ENCODE assay signal across 21 cellular contexts in genomic region chr20:44183282-44183681, GRCh38. TPM values are rescaled to one million over a fixed set of nuclear protein-coding genes. Genes with fewer than 3 reads are reported as not detected.
A peak's percentile ranks its signal among the peaks of the same experiment; 100 is the strongest.
DNase-seq lines count a peak whose midpoint lies in the region; ATAC-seq and TF ChIP-seq lines count a peak whose summit lies in the region.
"Had no signal": no experiment of that assay in that cellular context is flagged by ENCODE, and none has a peak within 500 bp of the region (broad histone marks: within the 10 kb centered on the region; RNA-seq: fewer than 3 reads in every experiment).

No MANE protein-coding gene starts in this region.

- peak overlapping the region in 1 of 3 experiments; percentile 94 for H3K27ac Mint-ChIP-seq in nephron
- H3K27ac Mint-ChIP-seq: activated CD4-positive, alpha-beta memory T cell treated with anti-CD3 and anti-CD28 coated beads for 36 hours; activated naive CD8-positive, alpha-beta T cell treated with anti-CD3 and anti-CD28 coated beads, Interleukin-2, amount 50 U/mL, for 24 hours had no signal

- peak overlapping the region in 2 of 3 experiments; percentile 67 to 85 for H3K4me3 Mint-ChIP-seq in nephron
- H3K4me3 Mint-ChIP-seq: activated CD4-positive, alpha-beta memory T cell treated with anti-CD3 and anti-CD28 coated beads for 36 hours; activated naive CD8-positive, alpha-beta T cell treated with anti-CD3 and anti-CD28 coated beads, Interleukin-2, amount 50 U/mL, for 24 hours had no signal

- CTCF ChIA-PET in PC-3 (lab: Charles Lee) = no interaction called here

- H3K9ac ChIP-seq in PC-3 (ENCODE audit: low read length) = no peak overlapping the region

- no peak overlapping the region for H3K4me2 ChIP-seq in PC-3 (ENCODE audit: low read length)

- POLR2A ChIA-PET in PC-3 (lab: Charles Lee; ENCODE audit: unreplicated experiment) = no interaction called here

- TF ChIP-seq POLR2A in stomach (IDR thresholded peaks at IDR 0.05) = no peak

- TF ChIP-seq EP300 in stomach (IDR thresholded peaks at IDR 0.05) = no peak

- no peak for ATAC-seq in PC-3
- ATAC-seq: activated naive CD8-positive, alpha-beta T cell treated with anti-CD3 and anti-CD28 coated beads, Interleukin-2, amount 50 U/mL, for 24 hours; HepG2; mucosa of descending colon had no signal

- H3K9me3 ChIP-seq in stomach (no peaks in the 10 kb centered on the region), PC-3 (ENCODE audit: low read length) (no peaks in the 10 kb centered on the region)
- H3K9me3 ChIP-seq: mucosa of descending colon, neutrophil had no signal

- peaks cover 3% of the 10 kb centered on the region for H3K27me3 Mint-ChIP-seq in nephron (ENCODE audit: low read depth)

- peaks cover 6 to 32% (median 20%) of the 10 kb centered on the region in 4 donors for H3K4me1 ChIP-seq in stomach
- H3K4me1 ChIP-seq in PC-3 (ENCODE audit: insufficient read depth, low read length) = peaks cover 31% of the 10 kb centered on the region

- H2AFZ ChIP-seq in PC-3 (ENCODE audit: low read length) = no peak overlapping the region

- intact Hi-C loops in stomach (cut with DNase I; ENCODE audit: low total_unique reads) = no loop called here
- intact Hi-C loops in PC-3 (cut with micrococcal nuclease) = no loop called here

- 74 to 85% (median 77%) methylated on average over 2 to 7 of the region's 7 CpGs for WGBS in stomach, 5 donors

- no peaks in the 10 kb centered on the region for H3K36me3 ChIP-seq in stomach
- no peaks in the 10 kb centered on the region for H3K36me3 ChIP-seq in PC-3 (ENCODE audit: low read depth, low read length)
- H3K36me3 ChIP-seq: brain microvascular endothelial cell, neutrophil had no signal

- H3K4me3 ChIP-seq in coronary artery (peak overlapping the region; percentile 87), stomach (peak overlapping the region in 3 of 4 donors; percentile 31 to 49 (median 44)), PC-3 (ENCODE audit: low read length) (no peak overlapping the region)
- H3K4me3 ChIP-seq: mucosa of descending colon had no signal

- peak; percentile 72 for DNase-seq in NCI-H526 treated with DMSO at 0.1 percent for 48 hours (lab: John Stamatoyannopoulos, UW)
- no peak for DNase-seq in coronary artery (ENCODE audit: low spot score)
- no peak for DNase-seq in stomach
- DNase-seq in NCI-H1048 (lab: John Stamatoyannopoulos, UW) = no peak
- no peak for DNase-seq in NCI-H524 (lab: John Stamatoyannopoulos, UW)
- DNase-seq in NCI-H2081 (lab: John Stamatoyannopoulos, UW) = no peak
- no peak for DNase-seq in PC-3
- DNase-seq: activated CD4-positive, alpha-beta memory T cell treated with anti-CD3 and anti-CD28 coated beads for 36 hours; activated effector memory CD4-positive, alpha-beta T cell treated with anti-CD3 and anti-CD28 coated beads, Interleukin-2, amount 50 U/mL, for 16 hours; activated naive CD8-positive, alpha-beta T cell treated with anti-CD3 and anti-CD28 coated beads, Interleukin-2, amount 50 U/mL, for 24 hours; brain microvascular endothelial cell; DMS 273 treated with DMSO at 0.1 percent for 48 hours; mucosa of descending colon; NCI-H1092 treated with DMSO at 0.1 percent for 48 hours; NCI-H2081 treated with DMSO at 0.1 percent for 48 hours; NCI-H69; retina; T1000 had no signal

- H3K27me3 ChIP-seq in stomach (peaks cover 0 to 31% (median 14%) of the 10 kb centered on the region in 3 donors), PC-3 (ENCODE audit: low read length) (no peaks in the 10 kb centered on the region)
- H3K27me3 ChIP-seq: brain microvascular endothelial cell had no signal

- H3F3A ChIP-seq in PC-3 (ENCODE audit: low read length, unreplicated experiment) = no peaks in the 10 kb centered on the region

- H3K9me2 ChIP-seq in PC-3 (replicated peaks; ENCODE audit: low read length) = no peaks in the 10 kb centered on the region

- H3K9me3 Mint-ChIP-seq in nephron = no peaks in the 10 kb centered on the region
- H3K9me3 Mint-ChIP-seq: activated CD4-positive, alpha-beta memory T cell treated with anti-CD3 and anti-CD28 coated beads for 36 hours; activated naive CD8-positive, alpha-beta T cell treated with anti-CD3 and anti-CD28 coated beads, Interleukin-2, amount 50 U/mL, for 24 hours had no signal

- no peaks in the 10 kb centered on the region for H4K20me1 ChIP-seq in PC-3 (ENCODE audit: low read length)

- H3K27ac ChIP-seq in coronary artery (peak overlapping the region; percentile 84 to 96), stomach (peak overlapping the region in 3 of 5 donors; percentile 46 to 91 (median 80)), PC-3 (ENCODE audit: low read length) (no peak overlapping the region)
- H3K27ac ChIP-seq: brain microvascular endothelial cell, neutrophil had no signal

- H3K36me3 Mint-ChIP-seq in nephron (ENCODE audit: low read depth) = no peaks in the 10 kb centered on the region
- H3K36me3 Mint-ChIP-seq: activated CD4-positive, alpha-beta memory T cell treated with anti-CD3 and anti-CD28 coated beads for 36 hours had no signal

- peaks cover 29% of the 10 kb centered on the region for H3K79me2 ChIP-seq in PC-3 (ENCODE audit: low read length)

- TF ChIP-seq CTCF in coronary artery (IDR thresholded peaks at IDR 0.05) (no peak), nephron (IDR thresholded peaks at IDR 0.05; ENCODE audit: unreplicated experiment in 3 of 3) (no peak), stomach (IDR thresholded peaks at IDR 0.05) (no peak), PC-3 (conservative IDR thresholded peaks at IDR 0.05; ENCODE audit: low read depth, low read length) (no peak)

- no TSS peak for BruUV-seq in PC-3 (replicated peaks; lab: Mats Ljungman, UMichigan)

- peaks cover 54% of the 10 kb centered on the region for H3K4me1 Mint-ChIP-seq in nephron

RNA-seq across cellular contexts. Expression of gene JPH2, which starts 3.7 kb away (rescaled TPM):
- 10 to 100 TPM in 4 of 5 donors, 1 to 10 TPM in 1; 7.6 to 51.9 (median 38.9) TPM for total RNA-seq in stomach
- 1 to 10 TPM in 2 of 3 donors, under 1 TPM in 1; 0.15 to 9.1 (median 1.1) TPM for polyA plus RNA-seq in stomach
- total RNA-seq in PC-3 (2014; rRNA removed) = 15.5 and 15.8 TPM in 2 replicates
- total RNA-seq: activated CD4-positive, alpha-beta memory T cell treated with anti-CD3 and anti-CD28 coated beads for 36 hours; HepG2 had no signal

RNA-seq across cellular contexts. Expression of gene OSER1, which starts 27.3 kb away (rescaled TPM):
- total RNA-seq in stomach (10 to 100 TPM in 4 of 5 donors, 1 to 10 TPM in 1; 7.8 to 87.5 (median 31.9) TPM), PC-3 (2014; rRNA removed) (29.0 and 34.8 TPM in 2 replicates)
- 10 to 100 TPM; 22.9 to 33.5 (median 30.9) TPM for polyA plus RNA-seq in stomach
